In genomic region chr1:17032741-17033140, GRCh38 we compare ENCODE assay signal across 14 cellular contexts. TPM values are rescaled to one million over a fixed set of nuclear protein-coding genes. Genes with fewer than 3 reads are reported as not detected.
A peak's percentile ranks its signal among the peaks of the same experiment; 100 is the strongest.
DNase-seq lines count a peak whose midpoint lies in the region; ATAC-seq and TF ChIP-seq lines count a peak whose summit lies in the region.
"Had no signal": no experiment of that assay in that cellular context is flagged by ENCODE, and none has a peak within 500 bp of the region (broad histone marks: within the 10 kb centered on the region; RNA-seq: fewer than 3 reads in every experiment).

No MANE protein-coding gene starts in this region.

- H3K4me3 Mint-ChIP-seq in activated naive CD8-positive, alpha-beta T cell treated with anti-CD3 and anti-CD28 coated beads for 36 hours, result no peak overlapping the region
- no peak overlapping the region for H3K4me3 Mint-ChIP-seq in activated naive CD8-positive, alpha-beta T cell treated with anti-CD3 and anti-CD28 coated beads, Interleukin-2, amount 50 U/mL, for 24 hours
- H3K4me3 Mint-ChIP-seq: CD4-positive, CD25-positive, alpha-beta regulatory T cell had no signal

- no peaks in the 10 kb centered on the region for H3K27me3 ChIP-seq in BE2C
- H3K27me3 ChIP-seq: BLaER1 treated with 17β-estradiol and CSF1 and Interleukin-3, amounts not matched to agents 10 nM and 100 nM had no signal

- H3K9me3 Mint-ChIP-seq in activated naive CD8-positive, alpha-beta T cell treated with anti-CD3 and anti-CD28 coated beads for 36 hours, result no peaks in the 10 kb centered on the region
- H3K9me3 Mint-ChIP-seq in activated naive CD8-positive, alpha-beta T cell treated with anti-CD3 and anti-CD28 coated beads, Interleukin-2, amount 50 U/mL, for 24 hours, result no peaks in the 10 kb centered on the region
- H3K9me3 Mint-ChIP-seq: CD4-positive, CD25-positive, alpha-beta regulatory T cell had no signal

- H3K4me3 ChIP-seq in SK-N-MC, result no peak overlapping the region
- H3K4me3 ChIP-seq in BE2C (ENCODE audit: low read depth, low read length), result no peak overlapping the region
- H3K4me3 ChIP-seq: BLaER1 treated with 17β-estradiol and CSF1 and Interleukin-3, amounts not matched to agents 10 nM and 100 nM had no signal

- DNase-seq in activated naive CD8-positive, alpha-beta T cell treated with anti-CD3 and anti-CD28 coated beads for 36 hours, result no peak
- no peak for DNase-seq in activated naive CD8-positive, alpha-beta T cell treated with anti-CD3 and anti-CD28 coated beads, Interleukin-2, amount 50 U/mL, for 24 hours
- no peak for DNase-seq in SK-N-MC (ENCODE audit: low read depth, low spot score)
- DNase-seq in fibroblast of peridontal ligament (ENCODE audit: extremely low read depth), result peak; percentile 62
- no peak for DNase-seq in BE2C
- no peak for DNase-seq in NCI-H146 (lab: John Stamatoyannopoulos, UW)
- DNase-seq: 8988T; CD4-positive, CD25-positive, alpha-beta regulatory T cell; DMS53; GF-D8; HCEC 1CT had no signal

- no peaks in the 10 kb centered on the region for H3K4me1 Mint-ChIP-seq in activated naive CD8-positive, alpha-beta T cell treated with anti-CD3 and anti-CD28 coated beads for 36 hours
- H3K4me1 Mint-ChIP-seq in activated naive CD8-positive, alpha-beta T cell treated with anti-CD3 and anti-CD28 coated beads, Interleukin-2, amount 50 U/mL, for 24 hours, result no peaks in the 10 kb centered on the region

- H3K4me1 ChIP-seq in BE2C, result no peaks in the 10 kb centered on the region

- H3K27me3 Mint-ChIP-seq in activated naive CD8-positive, alpha-beta T cell treated with anti-CD3 and anti-CD28 coated beads for 36 hours, result no peaks in the 10 kb centered on the region
- no peaks in the 10 kb centered on the region for H3K27me3 Mint-ChIP-seq in activated naive CD8-positive, alpha-beta T cell treated with anti-CD3 and anti-CD28 coated beads, Interleukin-2, amount 50 U/mL, for 24 hours
- H3K27me3 Mint-ChIP-seq: CD4-positive, CD25-positive, alpha-beta regulatory T cell had no signal

- H3K27ac ChIP-seq in SK-N-MC, result 0 out of 2 replicates have a peak overlapping the region, but pooled peaks have one; percentile 23
- H3K27ac ChIP-seq: BLaER1 treated with 17β-estradiol and CSF1 and Interleukin-3, amounts not matched to agents 10 nM and 100 nM; HL-60 had no signal

- H3K9me3 ChIP-seq in SK-N-MC (ENCODE audit: low read depth, low read length) (no peaks in the 10 kb centered on the region), BE2C (no peaks in the 10 kb centered on the region)
- H3K9me3 ChIP-seq: BLaER1 treated with 17β-estradiol and CSF1 and Interleukin-3, amounts not matched to agents 10 nM and 100 nM had no signal

- ATAC-seq in activated naive CD8-positive, alpha-beta T cell treated with anti-CD3 and anti-CD28 coated beads, Interleukin-2, amount 50 U/mL, for 24 hours, result no peak
- no peak for ATAC-seq in HG03520 (IDR thresholded peaks at IDR 0.05; ENCODE audit: unreplicated experiment)

- TF ChIP-seq CTCF in BE2C (IDR thresholded peaks at IDR 0.05; ENCODE audit: low read depth, low read length), result no peak

- peaks cover 35% of the 10 kb centered on the region for H3K36me3 ChIP-seq in SK-N-MC (ENCODE audit: insufficient read depth, low read length)
- H3K36me3 ChIP-seq in BE2C, result no peaks in the 10 kb centered on the region

- H3K9ac ChIP-seq in SK-N-MC (ENCODE audit: insufficient read length), result no peak overlapping the region
- H3K9ac ChIP-seq: BLaER1 treated with 17β-estradiol and CSF1 and Interleukin-3, amounts not matched to agents 10 nM and 100 nM had no signal

- no peaks in the 10 kb centered on the region for H3K36me3 Mint-ChIP-seq in activated naive CD8-positive, alpha-beta T cell treated with anti-CD3 and anti-CD28 coated beads for 36 hours
- H3K36me3 Mint-ChIP-seq in activated naive CD8-positive, alpha-beta T cell treated with anti-CD3 and anti-CD28 coated beads, Interleukin-2, amount 50 U/mL, for 24 hours (ENCODE audit: low read depth), result peaks cover 27% of the 10 kb centered on the region

- peak overlapping the region; percentile 57 for H3K27ac Mint-ChIP-seq in activated naive CD8-positive, alpha-beta T cell treated with anti-CD3 and anti-CD28 coated beads for 36 hours
- no peak overlapping the region for H3K27ac Mint-ChIP-seq in activated naive CD8-positive, alpha-beta T cell treated with anti-CD3 and anti-CD28 coated beads, Interleukin-2, amount 50 U/mL, for 24 hours
- H3K27ac Mint-ChIP-seq: CD4-positive, CD25-positive, alpha-beta regulatory T cell had no signal

RNA-seq across cellular contexts. Expression of gene ATP13A2, which starts 21.0 kb away (rescaled TPM):
- total RNA-seq in activated naive CD8-positive, alpha-beta T cell treated with anti-CD3 and anti-CD28 coated beads for 36 hours, result 10 to 100 TPM; 24.3 to 26.8 TPM
- 58.5 TPM for polyA plus RNA-seq in BE2C (2012; ENCODE audit: insufficient read depth, insufficient read length, low read depth)

RNA-seq across cellular contexts. Expression of gene SDHB, which starts 21.1 kb away (rescaled TPM):
- 100 to 1,000 TPM; 144 to 171 TPM for total RNA-seq in activated naive CD8-positive, alpha-beta T cell treated with anti-CD3 and anti-CD28 coated beads for 36 hours
- 127 TPM for polyA plus RNA-seq in BE2C (2012; ENCODE audit: insufficient read depth, insufficient read length, low read depth)

RNA-seq across cellular contexts. Expression of gene MFAP2, which starts 52.3 kb away (rescaled TPM):
- not detected for total RNA-seq in activated naive CD8-positive, alpha-beta T cell treated with anti-CD3 and anti-CD28 coated beads for 36 hours
- polyA plus RNA-seq in BE2C (2012; ENCODE audit: insufficient read depth, insufficient read length, low read depth), result 21.0 TPM
- total RNA-seq: CD4-positive, CD25-positive, alpha-beta regulatory T cell had no signal
- polyA plus RNA-seq: CD4-positive, CD25-positive, alpha-beta regulatory T cell had no signal
